Comparison of ENCODE assay signal across 15 cellular contexts in the genomic region with DNA sequence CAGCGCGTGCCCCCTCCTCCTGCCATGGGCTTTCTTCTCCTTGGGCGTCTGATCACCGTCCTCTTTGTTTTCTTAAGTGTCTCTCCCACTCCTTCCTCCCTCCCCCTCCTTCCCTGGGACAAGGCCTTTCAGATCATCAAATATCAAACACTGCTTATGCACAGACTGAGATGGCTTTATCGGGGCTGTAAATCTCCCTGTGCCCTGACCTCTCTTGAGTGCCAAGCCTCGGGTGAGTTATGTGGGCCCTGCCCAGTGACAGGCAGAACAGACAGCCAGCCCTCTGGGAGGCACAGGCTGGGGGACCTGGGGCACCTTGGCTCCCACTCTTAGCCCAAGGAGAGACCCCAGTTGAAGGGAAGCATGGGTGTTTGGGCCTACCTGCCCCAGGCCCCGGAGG.
"Had no signal": no experiment of that assay in that cellular context is flagged by ENCODE, and none has a peak within 500 bp of the region (broad histone marks: within the 10 kb centered on the region; RNA-seq: fewer than 3 reads in every experiment).

No MANE protein-coding gene starts in this region.

- H3K27ac ChIP-seq: stomach had no signal

- DNase-seq: activated CD4-positive, alpha-beta T cell treated with anti-CD3 and anti-CD28 coated beads, Interleukin-2, amount 50 U/mL, for 4 hours; activated effector memory CD4-positive, alpha-beta T cell treated with anti-CD3 and anti-CD28 coated beads, Interleukin-2, amount 50 U/mL, for 16 hours; activated T-cell treated with anti-CD3 and anti-CD28 coated beads, Interleukin-2, amount 50 U/mL, for 1 hour; anterior cingulate cortex; dorsolateral prefrontal cortex; hippocampal formation; kidney glomerular epithelial cell; naive thymus-derived CD8-positive, alpha-beta T cell; stimulated activated CD4-positive, alpha-beta T cell treated with anti-CD3 and anti-CD28 coated beads, Interleukin-4, amount 100 ng/mL, for 4 hours; stomach; T-helper 2 cell had no signal

- H3K27me3 Mint-ChIP-seq: naive thymus-derived CD8-positive, alpha-beta T cell had no signal

- ATAC-seq: activated CD4-positive, CD25-positive, alpha-beta regulatory T cell treated with anti-CD3 and anti-CD28 coated beads, Interleukin-2, amount 50 U/mL, for 24 hours; activated naive CD4-positive, alpha-beta T cell treated with anti-CD3 and anti-CD28 coated beads, Interleukin-2, amount 50 U/mL, for 72 hours; naive thymus-derived CD8-positive, alpha-beta T cell had no signal

- H3K4me3 Mint-ChIP-seq: naive thymus-derived CD8-positive, alpha-beta T cell had no signal

- H3K9me3 Mint-ChIP-seq: activated naive CD4-positive, alpha-beta T cell treated with anti-CD3 and anti-CD28 coated beads, Interleukin-2, amount 50 U/mL, for 72 hours; naive thymus-derived CD8-positive, alpha-beta T cell had no signal

- H3K36me3 Mint-ChIP-seq: activated naive CD4-positive, alpha-beta T cell treated with anti-CD3 and anti-CD28 coated beads, Interleukin-2, amount 50 U/mL, for 72 hours; naive thymus-derived CD8-positive, alpha-beta T cell had no signal

- H3K4me3 ChIP-seq: breast epithelium, dorsolateral prefrontal cortex, lung, stomach had no signal
